1 cellular context compared by ENCODE assay signal in the genomic region with DNA sequence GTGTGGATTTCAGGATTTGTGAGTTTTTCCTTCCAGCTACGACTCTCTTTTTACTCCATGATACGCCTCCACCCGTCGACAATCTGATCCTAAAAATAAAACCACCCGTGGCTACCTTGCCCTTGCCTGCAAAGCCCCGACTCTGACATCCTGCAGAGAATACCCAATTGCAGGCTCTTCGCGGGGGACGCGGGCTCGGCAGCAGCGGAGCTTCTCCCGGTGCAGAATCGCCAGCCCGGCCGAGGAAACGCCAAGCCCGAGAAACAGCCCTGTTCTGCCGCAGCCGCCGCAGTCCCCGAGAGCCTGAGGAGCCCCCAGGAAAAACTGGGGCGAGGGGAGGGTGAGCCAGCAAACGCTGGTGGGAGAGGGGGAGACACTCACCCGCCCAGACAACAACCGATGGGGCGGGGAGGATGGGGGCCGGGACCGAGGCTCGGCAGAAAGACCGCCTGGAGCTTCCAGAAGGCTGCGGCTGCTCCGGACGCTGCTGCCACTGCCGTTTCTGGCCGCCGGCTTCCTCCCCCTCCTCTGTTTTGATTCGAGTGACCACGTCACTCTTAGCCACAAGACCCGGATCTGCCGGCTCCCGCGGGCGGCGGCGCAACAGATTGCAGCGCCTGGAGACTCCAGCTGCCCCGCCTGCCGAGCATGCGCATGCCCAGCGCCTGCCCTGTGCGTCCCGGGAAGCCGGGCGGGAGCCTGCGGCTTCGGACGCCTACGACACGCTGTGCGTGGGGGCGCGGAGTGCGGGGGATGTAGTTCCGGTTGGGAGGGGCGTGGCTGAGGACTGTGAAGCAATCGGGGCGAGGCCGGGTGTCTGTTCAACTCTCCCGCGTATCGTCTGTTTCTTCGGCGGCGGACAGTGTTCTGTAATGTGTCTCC.
TF ChIP-seq lines count a peak whose summit lies in the region.

A gene (minus strand): TSS at position 508 of the 882 bp plus-strand sequence. CDS start 33,720 bp downstream, outside the sequence.

TF ChIP-seq in K562, 482 proteins besides CTCF, POLR2A, EP300 and RAD21 (continued from another document and continues in another):
- TF ChIP-seq, protein P1, sequence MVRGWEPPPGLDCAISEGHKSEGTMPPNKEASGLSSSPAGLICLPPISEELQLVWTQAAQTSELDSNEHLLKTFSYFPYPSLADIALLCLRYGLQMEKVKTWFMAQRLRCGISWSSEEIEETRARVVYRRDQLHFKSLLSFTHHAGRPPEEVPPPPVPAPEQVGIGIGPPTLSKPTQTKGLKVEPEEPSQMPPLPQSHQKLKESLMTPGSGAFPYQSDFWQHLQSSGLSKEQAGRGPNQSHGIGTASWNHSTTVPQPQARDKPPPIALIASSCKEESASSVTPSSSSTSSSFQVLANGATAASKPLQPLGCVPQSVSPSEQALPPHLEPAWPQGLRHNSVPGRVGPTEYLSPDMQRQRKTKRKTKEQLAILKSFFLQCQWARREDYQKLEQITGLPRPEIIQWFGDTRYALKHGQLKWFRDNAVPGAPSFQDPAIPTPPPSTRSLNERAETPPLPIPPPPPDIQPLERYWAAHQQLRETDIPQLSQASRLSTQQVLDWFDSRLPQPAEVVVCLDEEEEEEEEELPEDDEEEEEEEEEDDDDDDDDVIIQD (CRISPR knock-in tag; IDR thresholded peaks at IDR 0.05) = no peak
- 0 out of 2 replicates have a peak, but pooled peaks have one; percentile 40 for TF ChIP-seq ZNF197 (CRISPR knock-in tag; IDR thresholded peaks at IDR 0.05; ENCODE audit: low read depth)
- TF ChIP-seq SRSF1 (IDR thresholded peaks at IDR 0.05; ENCODE audit: low read depth, low read length) = no peak
- peak; percentile 77 for TF ChIP-seq TBP (optimal IDR thresholded peaks at IDR 0.05; ENCODE audit: low read depth, low read length)
- TF ChIP-seq, protein P2, sequence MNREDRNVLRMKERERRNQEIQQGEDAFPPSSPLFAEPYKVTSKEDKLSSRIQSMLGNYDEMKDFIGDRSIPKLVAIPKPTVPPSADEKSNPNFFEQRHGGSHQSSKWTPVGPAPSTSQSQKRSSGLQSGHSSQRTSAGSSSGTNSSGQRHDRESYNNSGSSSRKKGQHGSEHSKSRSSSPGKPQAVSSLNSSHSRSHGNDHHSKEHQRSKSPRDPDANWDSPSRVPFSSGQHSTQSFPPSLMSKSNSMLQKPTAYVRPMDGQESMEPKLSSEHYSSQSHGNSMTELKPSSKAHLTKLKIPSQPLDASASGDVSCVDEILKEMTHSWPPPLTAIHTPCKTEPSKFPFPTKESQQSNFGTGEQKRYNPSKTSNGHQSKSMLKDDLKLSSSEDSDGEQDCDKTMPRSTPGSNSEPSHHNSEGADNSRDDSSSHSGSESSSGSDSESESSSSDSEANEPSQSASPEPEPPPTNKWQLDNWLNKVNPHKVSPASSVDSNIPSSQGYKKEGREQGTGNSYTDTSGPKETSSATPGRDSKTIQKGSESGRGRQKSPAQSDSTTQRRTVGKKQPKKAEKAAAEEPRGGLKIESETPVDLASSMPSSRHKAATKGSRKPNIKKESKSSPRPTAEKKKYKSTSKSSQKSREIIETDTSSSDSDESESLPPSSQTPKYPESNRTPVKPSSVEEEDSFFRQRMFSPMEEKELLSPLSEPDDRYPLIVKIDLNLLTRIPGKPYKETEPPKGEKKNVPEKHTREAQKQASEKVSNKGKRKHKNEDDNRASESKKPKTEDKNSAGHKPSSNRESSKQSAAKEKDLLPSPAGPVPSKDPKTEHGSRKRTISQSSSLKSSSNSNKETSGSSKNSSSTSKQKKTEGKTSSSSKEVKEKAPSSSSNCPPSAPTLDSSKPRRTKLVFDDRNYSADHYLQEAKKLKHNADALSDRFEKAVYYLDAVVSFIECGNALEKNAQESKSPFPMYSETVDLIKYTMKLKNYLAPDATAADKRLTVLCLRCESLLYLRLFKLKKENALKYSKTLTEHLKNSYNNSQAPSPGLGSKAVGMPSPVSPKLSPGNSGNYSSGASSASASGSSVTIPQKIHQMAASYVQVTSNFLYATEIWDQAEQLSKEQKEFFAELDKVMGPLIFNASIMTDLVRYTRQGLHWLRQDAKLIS (CRISPR knock-in tag; IDR thresholded peaks at IDR 0.05) = 0 out of 2 replicates have a peak, but pooled peaks have one; percentile 23
- TF ChIP-seq U2AF2 (optimal IDR thresholded peaks at IDR 0.05; ENCODE audit: low read depth, low read length) = no peak
- peak; percentile 87; the same call in 1 of the 2 replicates for TF ChIP-seq GATAD2B (IDR thresholded peaks at IDR 0.05; ENCODE audit: borderline replicate concordance)
- TF ChIP-seq NFIX (CRISPR knock-in tag; IDR thresholded peaks at IDR 0.05; ENCODE audit: low read depth) = no peak
- TF ChIP-seq, protein P3, sequence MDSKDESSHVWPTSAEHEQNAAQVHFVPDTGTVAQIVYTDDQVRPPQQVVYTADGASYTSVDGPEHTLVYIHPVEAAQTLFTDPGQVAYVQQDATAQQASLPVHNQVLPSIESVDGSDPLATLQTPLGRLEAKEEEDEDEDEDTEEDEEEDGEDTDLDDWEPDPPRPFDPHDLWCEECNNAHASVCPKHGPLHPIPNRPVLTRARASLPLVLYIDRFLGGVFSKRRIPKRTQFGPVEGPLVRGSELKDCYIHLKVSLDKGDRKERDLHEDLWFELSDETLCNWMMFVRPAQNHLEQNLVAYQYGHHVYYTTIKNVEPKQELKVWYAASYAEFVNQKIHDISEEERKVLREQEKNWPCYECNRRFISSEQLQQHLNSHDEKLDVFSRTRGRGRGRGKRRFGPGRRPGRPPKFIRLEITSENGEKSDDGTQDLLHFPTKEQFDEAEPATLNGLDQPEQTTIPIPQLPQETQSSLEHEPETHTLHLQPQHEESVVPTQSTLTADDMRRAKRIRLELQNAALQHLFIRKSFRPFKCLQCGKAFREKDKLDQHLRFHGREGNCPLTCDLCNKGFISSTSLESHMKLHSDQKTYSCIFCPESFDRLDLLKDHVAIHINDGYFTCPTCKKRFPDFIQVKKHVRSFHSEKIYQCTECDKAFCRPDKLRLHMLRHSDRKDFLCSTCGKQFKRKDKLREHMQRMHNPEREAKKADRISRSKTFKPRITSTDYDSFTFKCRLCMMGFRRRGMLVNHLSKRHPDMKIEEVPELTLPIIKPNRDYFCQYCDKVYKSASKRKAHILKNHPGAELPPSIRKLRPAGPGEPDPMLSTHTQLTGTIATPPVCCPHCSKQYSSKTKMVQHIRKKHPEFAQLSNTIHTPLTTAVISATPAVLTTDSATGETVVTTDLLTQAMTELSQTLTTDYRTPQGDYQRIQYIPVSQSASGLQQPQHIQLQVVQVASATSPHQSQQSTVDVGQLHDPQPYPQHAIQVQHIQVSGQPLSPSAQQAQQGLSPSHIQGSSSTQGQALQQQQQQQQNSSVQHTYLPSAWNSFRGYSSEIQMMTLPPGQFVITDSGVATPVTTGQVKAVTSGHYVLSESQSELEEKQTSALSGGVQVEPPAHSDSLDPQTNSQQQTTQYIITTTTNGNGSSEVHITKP (IDR thresholded peaks at IDR 0.05; ENCODE audit: partially characterized antibody) = peak; percentile 78
- TF ChIP-seq HDAC6 (IDR thresholded peaks at IDR 0.05; ENCODE audit: low read depth, low read length) = no peak
- TF ChIP-seq FOXJ3 (CRISPR knock-in tag; IDR thresholded peaks at IDR 0.05) = no peak
- peak; percentile 67 for TF ChIP-seq SOX6 (IDR thresholded peaks at IDR 0.05)
- TF ChIP-seq, protein P4, sequence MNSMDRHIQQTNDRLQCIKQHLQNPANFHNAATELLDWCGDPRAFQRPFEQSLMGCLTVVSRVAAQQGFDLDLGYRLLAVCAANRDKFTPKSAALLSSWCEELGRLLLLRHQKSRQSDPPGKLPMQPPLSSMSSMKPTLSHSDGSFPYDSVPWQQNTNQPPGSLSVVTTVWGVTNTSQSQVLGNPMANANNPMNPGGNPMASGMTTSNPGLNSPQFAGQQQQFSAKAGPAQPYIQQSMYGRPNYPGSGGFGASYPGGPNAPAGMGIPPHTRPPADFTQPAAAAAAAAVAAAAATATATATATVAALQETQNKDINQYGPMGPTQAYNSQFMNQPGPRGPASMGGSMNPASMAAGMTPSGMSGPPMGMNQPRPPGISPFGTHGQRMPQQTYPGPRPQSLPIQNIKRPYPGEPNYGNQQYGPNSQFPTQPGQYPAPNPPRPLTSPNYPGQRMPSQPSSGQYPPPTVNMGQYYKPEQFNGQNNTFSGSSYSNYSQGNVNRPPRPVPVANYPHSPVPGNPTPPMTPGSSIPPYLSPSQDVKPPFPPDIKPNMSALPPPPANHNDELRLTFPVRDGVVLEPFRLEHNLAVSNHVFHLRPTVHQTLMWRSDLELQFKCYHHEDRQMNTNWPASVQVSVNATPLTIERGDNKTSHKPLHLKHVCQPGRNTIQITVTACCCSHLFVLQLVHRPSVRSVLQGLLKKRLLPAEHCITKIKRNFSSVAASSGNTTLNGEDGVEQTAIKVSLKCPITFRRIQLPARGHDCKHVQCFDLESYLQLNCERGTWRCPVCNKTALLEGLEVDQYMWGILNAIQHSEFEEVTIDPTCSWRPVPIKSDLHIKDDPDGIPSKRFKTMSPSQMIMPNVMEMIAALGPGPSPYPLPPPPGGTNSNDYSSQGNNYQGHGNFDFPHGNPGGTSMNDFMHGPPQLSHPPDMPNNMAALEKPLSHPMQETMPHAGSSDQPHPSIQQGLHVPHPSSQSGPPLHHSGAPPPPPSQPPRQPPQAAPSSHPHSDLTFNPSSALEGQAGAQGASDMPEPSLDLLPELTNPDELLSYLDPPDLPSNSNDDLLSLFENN (IDR thresholded peaks at IDR 0.05; ENCODE audit: low read depth in 2 of 2, low read length in 2 of 2) = peak in 1 of 2 experiments; percentile 64; a peak in 2 of 4 replicates
- TF ChIP-seq NR2C1 (IDR thresholded peaks at IDR 0.05) = peak; percentile 88
- peak; percentile 88 for TF ChIP-seq NR2C1 (tag; IDR thresholded peaks at IDR 0.05)
- no peak for TF ChIP-seq ZNF445 (CRISPR knock-in tag; IDR thresholded peaks at IDR 0.05; ENCODE audit: low read depth)
- TF ChIP-seq XRCC5 (IDR thresholded peaks at IDR 0.05; ENCODE audit: low read depth, low read length) = peak; percentile 63; the same call in 1 of the 2 replicates
- TF ChIP-seq, protein P5, sequence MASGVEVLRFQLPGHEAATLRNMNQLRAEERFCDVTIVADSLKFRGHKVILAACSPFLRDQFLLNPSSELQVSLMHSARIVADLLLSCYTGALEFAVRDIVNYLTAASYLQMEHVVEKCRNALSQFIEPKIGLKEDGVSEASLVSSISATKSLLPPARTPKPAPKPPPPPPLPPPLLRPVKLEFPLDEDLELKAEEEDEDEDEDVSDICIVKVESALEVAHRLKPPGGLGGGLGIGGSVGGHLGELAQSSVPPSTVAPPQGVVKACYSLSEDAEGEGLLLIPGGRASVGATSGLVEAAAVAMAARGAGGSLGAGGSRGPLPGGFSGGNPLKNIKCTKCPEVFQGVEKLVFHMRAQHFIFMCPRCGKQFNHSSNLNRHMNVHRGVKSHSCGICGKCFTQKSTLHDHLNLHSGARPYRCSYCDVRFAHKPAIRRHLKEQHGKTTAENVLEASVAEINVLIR (CRISPR knock-in tag; IDR thresholded peaks at IDR 0.05) = peak; percentile 71
- TF ChIP-seq CCNT2 (IDR thresholded peaks at IDR 0.05; ENCODE audit: borderline replicate concordance, extremely low read depth, insufficient read length, low read depth, low read length) = peak; percentile 99
- TF ChIP-seq TEAD4 (IDR thresholded peaks at IDR 0.05; ENCODE audit: low read length) = peak; percentile 47; the same call in 1 of the 2 replicates
- TF ChIP-seq TEAD4 (CRISPR knock-in tag; IDR thresholded peaks at IDR 0.05; ENCODE audit: borderline replicate concordance) = no peak
- peak; percentile 41; the same call in 1 of the 2 replicates for TF ChIP-seq STAT5A (IDR thresholded peaks at IDR 0.05; ENCODE audit: borderline replicate concordance, low read length)
- peak; percentile 74 for TF ChIP-seq MTA3 (IDR thresholded peaks at IDR 0.05; ENCODE audit: borderline replicate concordance)
- peak in 1 of 2 experiments; percentile 25; a peak in 2 of 4 replicates for TF ChIP-seq KDM1A (IDR thresholded peaks at IDR 0.05)
- TF ChIP-seq, protein P6, sequence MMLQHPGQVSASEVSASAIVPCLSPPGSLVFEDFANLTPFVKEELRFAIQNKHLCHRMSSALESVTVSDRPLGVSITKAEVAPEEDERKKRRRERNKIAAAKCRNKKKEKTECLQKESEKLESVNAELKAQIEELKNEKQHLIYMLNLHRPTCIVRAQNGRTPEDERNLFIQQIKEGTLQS (IDR thresholded peaks at IDR 0.05) = no peak
- TF ChIP-seq, protein P6 (CRISPR knock-in tag; conservative IDR thresholded peaks at IDR 0.05) = 0 out of 2 replicates have a peak, but pooled peaks have one; percentile 17
- TF ChIP-seq, protein P7, sequence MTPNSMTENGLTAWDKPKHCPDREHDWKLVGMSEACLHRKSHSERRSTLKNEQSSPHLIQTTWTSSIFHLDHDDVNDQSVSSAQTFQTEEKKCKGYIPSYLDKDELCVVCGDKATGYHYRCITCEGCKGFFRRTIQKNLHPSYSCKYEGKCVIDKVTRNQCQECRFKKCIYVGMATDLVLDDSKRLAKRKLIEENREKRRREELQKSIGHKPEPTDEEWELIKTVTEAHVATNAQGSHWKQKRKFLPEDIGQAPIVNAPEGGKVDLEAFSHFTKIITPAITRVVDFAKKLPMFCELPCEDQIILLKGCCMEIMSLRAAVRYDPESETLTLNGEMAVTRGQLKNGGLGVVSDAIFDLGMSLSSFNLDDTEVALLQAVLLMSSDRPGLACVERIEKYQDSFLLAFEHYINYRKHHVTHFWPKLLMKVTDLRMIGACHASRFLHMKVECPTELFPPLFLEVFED (CRISPR knock-in tag; conservative IDR thresholded peaks at IDR 0.05) = no peak
- peak; percentile 88 for TF ChIP-seq KDM5B (IDR thresholded peaks at IDR 0.05; ENCODE audit: insufficient replicate concordance, low read depth, low read length)
- no peak for TF ChIP-seq CREBBP (IDR thresholded peaks at IDR 0.05; ENCODE audit: low read depth, low read length)
- 0 out of 2 replicates have a peak, but pooled peaks have one; percentile 62 for TF ChIP-seq TARDBP (IDR thresholded peaks at IDR 0.05)
- TF ChIP-seq, protein P8, sequence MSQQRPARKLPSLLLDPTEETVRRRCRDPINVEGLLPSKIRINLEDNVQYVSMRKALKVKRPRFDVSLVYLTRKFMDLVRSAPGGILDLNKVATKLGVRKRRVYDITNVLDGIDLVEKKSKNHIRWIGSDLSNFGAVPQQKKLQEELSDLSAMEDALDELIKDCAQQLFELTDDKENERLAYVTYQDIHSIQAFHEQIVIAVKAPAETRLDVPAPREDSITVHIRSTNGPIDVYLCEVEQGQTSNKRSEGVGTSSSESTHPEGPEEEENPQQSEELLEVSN (IDR thresholded peaks at IDR 0.05; ENCODE audit: borderline replicate concordance in 1 of 2, extremely low read depth in 1 of 2, insufficient read depth in 1 of 2, insufficient read length in 1 of 2, low read depth in 1 of 2, low read length in 1 of 2, poor library complexity in 1 of 2, severe bottlenecking in 1 of 2) = peak; percentile 96 to 99
- TF ChIP-seq, protein P9, sequence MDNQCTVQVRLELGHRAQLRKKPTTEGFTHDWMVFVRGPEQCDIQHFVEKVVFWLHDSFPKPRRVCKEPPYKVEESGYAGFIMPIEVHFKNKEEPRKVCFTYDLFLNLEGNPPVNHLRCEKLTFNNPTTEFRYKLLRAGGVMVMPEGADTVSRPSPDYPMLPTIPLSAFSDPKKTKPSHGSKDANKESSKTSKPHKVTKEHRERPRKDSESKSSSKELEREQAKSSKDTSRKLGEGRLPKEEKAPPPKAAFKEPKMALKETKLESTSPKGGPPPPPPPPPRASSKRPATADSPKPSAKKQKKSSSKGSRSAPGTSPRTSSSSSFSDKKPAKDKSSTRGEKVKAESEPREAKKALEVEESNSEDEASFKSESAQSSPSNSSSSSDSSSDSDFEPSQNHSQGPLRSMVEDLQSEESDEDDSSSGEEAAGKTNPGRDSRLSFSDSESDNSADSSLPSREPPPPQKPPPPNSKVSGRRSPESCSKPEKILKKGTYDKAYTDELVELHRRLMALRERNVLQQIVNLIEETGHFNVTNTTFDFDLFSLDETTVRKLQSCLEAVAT (IDR thresholded peaks at IDR 0.05) = peak in 1 of 2 experiments; percentile 40; a peak in 1 of 4 replicates
- TF ChIP-seq POLR2G (IDR thresholded peaks at IDR 0.05; ENCODE audit: low read depth, low read length) = peak; percentile 99
- peak; percentile 36 for TF ChIP-seq RBM22 (IDR thresholded peaks at IDR 0.05; ENCODE audit: low read depth, low read length, poor library complexity, severe bottlenecking)
